ENCODE assay signal across 25 cellular contexts in the genomic region with DNA sequence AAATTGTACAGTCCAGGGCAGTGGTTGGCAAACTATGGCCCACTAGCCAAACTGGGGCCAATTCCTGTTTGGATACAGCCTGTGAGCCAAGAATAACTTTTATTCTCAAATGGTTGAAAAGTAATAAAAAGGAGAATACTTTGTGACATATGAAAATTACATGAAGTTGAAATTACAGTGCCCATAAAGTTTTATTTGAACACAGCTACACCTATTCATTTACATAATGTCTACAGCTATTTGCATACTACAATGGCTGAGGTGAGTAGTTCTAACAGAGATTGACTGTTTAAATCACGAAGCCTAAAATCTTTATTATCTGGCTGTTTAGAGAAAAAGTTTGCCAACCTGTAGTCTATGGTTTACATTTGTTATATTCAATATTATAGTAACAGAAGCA.
DNase-seq lines count a peak whose midpoint lies in the region; ATAC-seq, FAIRE-seq and TF ChIP-seq lines count a peak whose summit lies in the region.
"Had no signal": no experiment of that assay in that cellular context is flagged by ENCODE, and none has a peak within 500 bp of the region (broad histone marks: within the 10 kb centered on the region; RNA-seq: fewer than 3 reads in every experiment).

No MANE protein-coding gene starts in this region.

- FAIRE-seq in colon (lab: Jason Lieb, UNC), result peak; percentile 5
- FAIRE-seq: A204.1, D721Med, GM12878, GM19239, H1 had no signal

- TF ChIP-seq CTCF in OCI-LY3 (IDR thresholded peaks at IDR 0.05; ENCODE audit: low read depth, low read length) (no peak), progenitor cell of endocrine pancreas (IDR thresholded peaks at IDR 0.05; ENCODE audit: unreplicated experiment) (no peak)

- H3K36me3 Mint-ChIP-seq in progenitor cell of endocrine pancreas (ENCODE audit: insufficient read depth), result peaks cover 26% of the 10 kb centered on the region
- no peaks in the 10 kb centered on the region for H3K36me3 Mint-ChIP-seq in effector memory CD8-positive, alpha-beta T cell (ENCODE audit: insufficient read depth)
- H3K36me3 Mint-ChIP-seq: CD14-positive monocyte; CD8-positive, alpha-beta memory T cell had no signal

- no peaks in the 10 kb centered on the region for H3K4me1 Mint-ChIP-seq in progenitor cell of endocrine pancreas (ENCODE audit: low read depth)
- no peaks in the 10 kb centered on the region for H3K4me1 Mint-ChIP-seq in effector memory CD8-positive, alpha-beta T cell (ENCODE audit: low read depth in 2 of 2)
- H3K4me1 Mint-ChIP-seq: B cell; CD14-positive monocyte; CD8-positive, alpha-beta memory T cell had no signal

- DNase-seq in progenitor cell of endocrine pancreas (ENCODE audit: low spot score, unreplicated experiment), result no peak
- no peak for DNase-seq in effector memory CD8-positive, alpha-beta T cell
- DNase-seq: CD4-positive, alpha-beta T cell; CD8-positive, alpha-beta memory T cell; DMS 273 treated with DMSO at 0.1 percent for 48 hours; DMS79; EL; GDM1; GM23248; H7; HCEC 1CT had no signal

- H3K4me3 ChIP-seq in BLaER1 (no peak overlapping the region), OCI-LY3 (ENCODE audit: low read length) (0 out of 2 replicates have a peak overlapping the region, but pooled peaks have one; percentile 13)
- H3K4me3 ChIP-seq: BLaER1 treated with 17β-estradiol and CSF1 and Interleukin-3, amounts not matched to agents 10 nM and 100 nM; GM12878; GM23248 had no signal

- peaks cover 33% of the 10 kb centered on the region for H3K4me1 ChIP-seq in BLaER1
- H3K4me1 ChIP-seq in OCI-LY3 (ENCODE audit: low read length), result peaks cover 49% of the 10 kb centered on the region

- H3K4me2 ChIP-seq in BLaER1, result peak overlapping the region; percentile 20
- peak overlapping the region; percentile 49 for H3K4me2 ChIP-seq in OCI-LY3 (ENCODE audit: low read length)

- H3K27ac ChIP-seq in BLaER1, result no peak overlapping the region
- H3K27ac ChIP-seq in OCI-LY3 (ENCODE audit: low read length), result no peak overlapping the region
- H3K27ac ChIP-seq: 22Rv1; BLaER1 treated with 17β-estradiol and CSF1 and Interleukin-3, amounts not matched to agents 10 nM and 100 nM; GM23248 had no signal

- no peak for ATAC-seq in effector memory CD8-positive, alpha-beta T cell (replicated peaks)
- no peak for ATAC-seq in HG02981 (IDR thresholded peaks at IDR 0.05; ENCODE audit: unreplicated experiment)
- no peak for ATAC-seq in HG02852 (IDR thresholded peaks at IDR 0.05; ENCODE audit: unreplicated experiment)
- ATAC-seq: GM12878 had no signal

- no peaks in the 10 kb centered on the region for H3K9me3 Mint-ChIP-seq in progenitor cell of endocrine pancreas (ENCODE audit: low read depth)
- peaks cover 0 to 8% of the 10 kb centered on the region in 2 donors for H3K9me3 Mint-ChIP-seq in effector memory CD8-positive, alpha-beta T cell
- H3K9me3 Mint-ChIP-seq: CD14-positive monocyte; CD4-positive, alpha-beta T cell had no signal

- H3K36me3 ChIP-seq in BLaER1, result peaks cover 24% of the 10 kb centered on the region
- H3K36me3 ChIP-seq in OCI-LY3 (replicated peaks; ENCODE audit: low read depth, low read length), result peaks cover 3% of the 10 kb centered on the region

- no peaks in the 10 kb centered on the region for H3K27me3 Mint-ChIP-seq in progenitor cell of endocrine pancreas
- H3K27me3 Mint-ChIP-seq in effector memory CD8-positive, alpha-beta T cell, result no peaks in the 10 kb centered on the region
- H3K27me3 Mint-ChIP-seq: B cell; CD4-positive, alpha-beta T cell; CD8-positive, alpha-beta memory T cell had no signal

- no peaks in the 10 kb centered on the region for H3K79me2 ChIP-seq in OCI-LY3 (ENCODE audit: low read length)

- H3K9me3 ChIP-seq in BLaER1 (0 out of 2 replicates have a peak, but pooled peaks cover 7% of the 10 kb centered on the region), OCI-LY3 (ENCODE audit: insufficient read depth, low read length) (no peaks in the 10 kb centered on the region)

- H3K27ac Mint-ChIP-seq in progenitor cell of endocrine pancreas, result peak overlapping the region; percentile 37
- H3K27ac Mint-ChIP-seq in effector memory CD8-positive, alpha-beta T cell, result no peak overlapping the region
- H3K27ac Mint-ChIP-seq: B cell; CD14-positive monocyte; CD4-positive, alpha-beta T cell; CD8-positive, alpha-beta memory T cell had no signal

- peak overlapping the region; percentile 27; the same call in 1 of the 2 replicates for H2AFZ ChIP-seq in OCI-LY3 (ENCODE audit: low read depth, low read length)
- H2AFZ ChIP-seq: GM23248 had no signal

- no peak overlapping the region for H3K4me3 Mint-ChIP-seq in progenitor cell of endocrine pancreas (ENCODE audit: low read depth)
- no peak overlapping the region for H3K4me3 Mint-ChIP-seq in effector memory CD8-positive, alpha-beta T cell
- H3K4me3 Mint-ChIP-seq: B cell; CD14-positive monocyte; CD4-positive, alpha-beta T cell; CD8-positive, alpha-beta memory T cell had no signal

- H4K20me1 ChIP-seq in BLaER1, result no peaks in the 10 kb centered on the region
- H4K20me1 ChIP-seq in OCI-LY3 (ENCODE audit: insufficient read depth, low read length), result no peaks in the 10 kb centered on the region
- H4K20me1 ChIP-seq: BLaER1 treated with 17β-estradiol and CSF1 and Interleukin-3, amounts not matched to agents 10 nM and 100 nM had no signal

- no peaks in the 10 kb centered on the region for H3K27me3 ChIP-seq in BLaER1
- H3K27me3 ChIP-seq in OCI-LY3 (ENCODE audit: low read depth, low read length), result no peaks in the 10 kb centered on the region
- H3K27me3 ChIP-seq: BLaER1 treated with 17β-estradiol and CSF1 and Interleukin-3, amounts not matched to agents 10 nM and 100 nM had no signal

- H3K9ac ChIP-seq in BLaER1 (no peak overlapping the region), OCI-LY3 (ENCODE audit: low read length) (no peak overlapping the region)
- H3K9ac ChIP-seq: GM23248 had no signal
